ENCODE assay signal across 27 cellular contexts in the genomic region with DNA sequence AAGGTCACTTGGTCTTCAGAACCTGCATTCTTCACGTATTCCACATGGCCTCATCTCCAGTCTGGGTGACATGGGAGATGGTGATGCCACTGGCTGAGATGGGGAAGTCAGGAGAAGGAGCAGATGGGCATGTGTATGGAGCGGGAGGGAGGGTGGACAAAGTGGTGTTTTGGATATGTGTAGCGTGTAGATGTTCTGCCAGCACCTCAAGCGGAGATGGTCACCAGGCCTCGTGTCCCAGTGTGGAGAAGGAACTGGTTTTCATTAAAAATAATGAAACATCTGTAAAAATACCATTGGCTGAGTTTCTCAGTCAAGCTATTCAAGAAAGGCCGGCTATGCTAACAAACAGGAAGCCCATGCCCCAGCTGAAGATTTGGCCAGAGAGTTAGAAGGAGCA. TPM values are rescaled to one million over a fixed set of nuclear protein-coding genes. Genes with fewer than 3 reads are reported as not detected.
DNase-seq lines count a peak whose midpoint lies in the region; ATAC-seq, FAIRE-seq and TF ChIP-seq lines count a peak whose summit lies in the region.
"Had no signal": no experiment of that assay in that cellular context is flagged by ENCODE, and none has a peak within 500 bp of the region (broad histone marks: within the 10 kb centered on the region; RNA-seq: fewer than 3 reads in every experiment).

No MANE protein-coding gene starts in this region.

- no peaks in the 10 kb centered on the region for H3K27me3 ChIP-seq in H1 (replicated peaks in 1 of 4; ENCODE audit: control insufficient read depth in 3 of 4, extremely low read depth in 1 of 4, insufficient read depth in 3 of 4, low read length in 3 of 4)
- no peaks in the 10 kb centered on the region for H3K27me3 ChIP-seq in vagina
- H3K27me3 ChIP-seq in mesendoderm (ENCODE audit: insufficient read depth, low read length, poor library complexity) = no peaks in the 10 kb centered on the region
- H3K27me3 ChIP-seq: Peyer's patch, SJSA1 had no signal

- H3K4me1 Mint-ChIP-seq in Calu3 (ENCODE audit: low read depth, unreplicated experiment) = peaks cover 62% of the 10 kb centered on the region

- no peak overlapping the region for H3K23ac ChIP-seq in H1 (ENCODE audit: insufficient read length)
- no peak overlapping the region for H3K23ac ChIP-seq in mesendoderm (ENCODE audit: low read length)

- H4K91ac ChIP-seq in H1 (replicated peaks; ENCODE audit: insufficient read length, low read length) = no peak overlapping the region

- POLR2A ChIA-PET in H1 (lab: Charles Lee; ENCODE audit: partially characterized antibody) = no interaction called here

- H3K9me3 ChIP-seq in H1 (ENCODE audit: insufficient read depth in 2 of 2, low read depth in 1 of 2, low read length in 1 of 2) (no peaks in the 10 kb centered on the region), vagina (no peaks in the 10 kb centered on the region)
- H3K9me3 ChIP-seq: Peyer's patch, SJSA1 had no signal

- TF ChIP-seq CTCF in H1 (IDR thresholded peaks at IDR 0.05; ENCODE audit: control extremely low read depth in 1 of 3, insufficient read depth in 1 of 3, low read depth in 1 of 3, low read length in 3 of 3) (no peak), omental fat pad (IDR thresholded peaks at IDR 0.05) (no peak), vagina (IDR thresholded peaks at IDR 0.05) (no peak), Calu3 (IDR thresholded peaks at IDR 0.05; ENCODE audit: unreplicated experiment) (no peak)

- H3K23me2 ChIP-seq in H1 (ENCODE audit: low read depth, low read length) = no peaks in the 10 kb centered on the region

- H3K36me3 ChIP-seq in H1 (ENCODE audit: control insufficient read depth in 2 of 4, insufficient read depth in 4 of 4, low read length in 3 of 4) (peaks cover 0 to 6% (median 0%) of the 10 kb centered on the region in 4 experiments; a peak in 2 of 8 replicates), vagina (peaks cover 0 to 10% of the 10 kb centered on the region in 2 donors), mesendoderm (ENCODE audit: control insufficient read depth, insufficient read depth, low read length) (no peaks in the 10 kb centered on the region)
- H3K36me3 ChIP-seq: Peyer's patch had no signal

- CTCF ChIA-PET in H1 (lab: Charles Lee; ENCODE audit: partially characterized antibody) = interaction anchor here (0.7 to 2.7 kb wide), 3 partner anchors 15 to 504 kb away, joined by 3 to 10 read pairs (median 3); no protein-coding TSS in a partner anchor
- CTCF ChIA-PET in Calu3 (lab: Charles Lee) = no interaction called here

- H2BK15ac ChIP-seq in H1 (ENCODE audit: low read length) (peak overlapping the region; percentile 46; the same call in 1 of the 2 replicates), mesendoderm (replicated peaks; ENCODE audit: low read depth) (no peak overlapping the region)

- no peak overlapping the region for H2BK12ac ChIP-seq in H1 (ENCODE audit: low read depth, low read length)

- no peak overlapping the region for H3K27ac Mint-ChIP-seq in Calu3 (ENCODE audit: unreplicated experiment)
- H3K27ac Mint-ChIP-seq: CD8-positive, alpha-beta T cell had no signal

- no peaks in the 10 kb centered on the region for H3K27me3 Mint-ChIP-seq in Calu3 (ENCODE audit: unreplicated experiment)

- no peak overlapping the region for H3K4me3 ChIP-seq in H1 (ENCODE audit: extremely low read depth in 1 of 4, insufficient read depth in 2 of 4, low read depth in 3 of 4, low read length in 4 of 4)
- no peak overlapping the region for H3K4me3 ChIP-seq in vagina
- H3K4me3 ChIP-seq in mesendoderm (ENCODE audit: low read length) = no peak overlapping the region
- H3K4me3 ChIP-seq: Peyer's patch, SJSA1 had no signal

- no peak overlapping the region for H3K27ac ChIP-seq in H1 (ENCODE audit: low read depth, low read length)
- H3K27ac ChIP-seq in vagina = peak overlapping the region; percentile 62
- H3K27ac ChIP-seq in mesendoderm (ENCODE audit: low read depth, low read length) = no peak overlapping the region
- H3K27ac ChIP-seq: 22Rv1, Peyer's patch, SJSA1 had no signal

- H3K4me3 Mint-ChIP-seq in Calu3 (ENCODE audit: low read depth, unreplicated experiment) = no peak overlapping the region
- H3K4me3 Mint-ChIP-seq: CD8-positive, alpha-beta T cell had no signal

- H3K4me1 ChIP-seq in H1 (replicated peaks in 1 of 4; ENCODE audit: control insufficient read depth in 3 of 4, insufficient read depth in 4 of 4, low read length in 3 of 4) (no peaks in the 10 kb centered on the region), vagina (peaks cover 33% of the 10 kb centered on the region), mesendoderm (ENCODE audit: control insufficient read depth, low read depth, low read length) (no peaks in the 10 kb centered on the region)

- no peak overlapping the region for H4K5ac ChIP-seq in H1 (ENCODE audit: insufficient read length, low read depth, low read length)
- H4K5ac ChIP-seq in mesendoderm (ENCODE audit: low read length) = no peak overlapping the region

- TF ChIP-seq POLR2A in H1 (IDR thresholded peaks at IDR 0.05; ENCODE audit: control extremely low read depth in 1 of 2, low read depth in 2 of 2, low read length in 2 of 2) = no peak
- no peak for TF ChIP-seq POLR2A in vagina (IDR thresholded peaks at IDR 0.05)

- H3K36me3 Mint-ChIP-seq in Calu3 (ENCODE audit: insufficient read depth, unreplicated experiment) = peaks cover 12% of the 10 kb centered on the region
- H3K36me3 Mint-ChIP-seq: CD8-positive, alpha-beta T cell had no signal

- no peak for TF ChIP-seq EP300 in H1 (IDR thresholded peaks at IDR 0.05; ENCODE audit: borderline replicate concordance in 1 of 2, low read depth in 2 of 2, low read length in 2 of 2)

- H3K4me2 ChIP-seq in H1 (ENCODE audit: insufficient read depth in 1 of 2, low read depth in 2 of 2, low read length in 2 of 2) (no peak overlapping the region), mesendoderm (ENCODE audit: low read length) (no peak overlapping the region)

- H3K79me1 ChIP-seq in H1 (ENCODE audit: low read depth, low read length) (no peaks in the 10 kb centered on the region), mesendoderm (ENCODE audit: low read length) (no peaks in the 10 kb centered on the region)

- FAIRE-seq in H1 (lab: Jason Lieb, UNC) = no peak
- FAIRE-seq: GM12891 had no signal

- intact Hi-C loops in vagina (cut with DNase I) (no loop called here), Calu3 (cut with micrococcal nuclease; ENCODE audit: unreplicated experiment) (no loop called here)

- H2BK5ac ChIP-seq in H1 (ENCODE audit: low read depth, low read length) = no peak overlapping the region
- H2BK5ac ChIP-seq in mesendoderm (ENCODE audit: low read length) = no peak overlapping the region

- no peak overlapping the region for H2BK20ac ChIP-seq in H1 (ENCODE audit: low read length)

- H2AK5ac ChIP-seq in H1 (ENCODE audit: low read depth, low read length) (no peak overlapping the region), mesendoderm (ENCODE audit: low read length) (no peak overlapping the region)

- H3K14ac ChIP-seq in H1 (ENCODE audit: insufficient read length) = no peak overlapping the region

- BruUV-seq in Calu3 (replicated peaks; lab: Mats Ljungman, UMichigan) = no TSS peak

- peak; percentile 36 for ATAC-seq in omental fat pad (ENCODE audit: low FRiP score)
- ATAC-seq: CD8-positive, alpha-beta T cell; HCT116; Right ventricle myocardium inferior had no signal

- H4K8ac ChIP-seq in H1 (ENCODE audit: extremely low read depth, insufficient read depth, low read length) (no peak overlapping the region), mesendoderm (ENCODE audit: low read depth, low read length) (no peak overlapping the region)

- peak; percentile 30 for DNase-seq in activated CD8-positive, alpha-beta memory T cell treated with anti-CD3 and anti-CD28 coated beads for 24 hours
- DNase-seq in activated CD8-positive, alpha-beta memory T cell treated with anti-CD3 and anti-CD28 coated beads, Interleukin-2, amount 50 U/mL, for 4 hours = no peak
- DNase-seq in H1 (ENCODE audit: low read depth in 1 of 2, low spot score in 2 of 2) = no peak
- no peak for DNase-seq in omental fat pad (ENCODE audit: low spot score)
- no peak for DNase-seq in vagina (ENCODE audit: extremely low spot score in 2 of 2)
- no peak for DNase-seq in mesendoderm
- DNase-seq in Calu3 = no peak
- DNase-seq in hippocampal formation (lab: John Stamatoyannopoulos, UW) = no peak
- DNase-seq: AML-193; C1 segment of cervical spinal cord; CD8-positive, alpha-beta T cell; DMS153; GOT3; KBM-7; MM.1S; NCI-H1048; NCI-H1436 treated with DMSO at 0.1 percent for 48 hours; NCI-H2029; NCI-H2227 treated with DMSO at 0.1 percent for 48 hours; NCI-H510A treated with DMSO at 0.1 percent for 48 hours; NCI-H774; Peyer's patch had no signal

- no peaks in the 10 kb centered on the region for H3K9me3 Mint-ChIP-seq in Calu3 (ENCODE audit: low read depth, unreplicated experiment)
- H3K9me3 Mint-ChIP-seq: CD8-positive, alpha-beta T cell had no signal

- no peaks in the 10 kb centered on the region for H4K20me1 ChIP-seq in H1 (replicated peaks in 1 of 2; ENCODE audit: control insufficient read depth in 1 of 2, insufficient read depth in 2 of 2, low read length in 2 of 2)

- no peak overlapping the region for H2AFZ ChIP-seq in H1 (ENCODE audit: low read length)

- H3K79me2 ChIP-seq in H1 (ENCODE audit: control insufficient read depth in 1 of 2, insufficient read depth in 2 of 2, low read length in 2 of 2) (no peaks in the 10 kb centered on the region), mesendoderm (ENCODE audit: control insufficient read depth, insufficient read depth, low read length) (no peaks in the 10 kb centered on the region)

- H2BK120ac ChIP-seq in H1 (replicated peaks; ENCODE audit: low read depth, low read length) = no peak overlapping the region
- no peak overlapping the region for H2BK120ac ChIP-seq in mesendoderm (ENCODE audit: low read depth, low read length)

- H3K9ac ChIP-seq in H1 (replicated peaks in 1 of 4; ENCODE audit: extremely low read depth in 1 of 4, low read depth in 3 of 4, low read length in 3 of 4) = no peak overlapping the region
- H3K9ac ChIP-seq in mesendoderm (ENCODE audit: low read length) = no peak overlapping the region

- H3K56ac ChIP-seq in H1 (replicated peaks; ENCODE audit: insufficient read length, low read depth, low read length) (no peak overlapping the region), mesendoderm (ENCODE audit: low read length) (no peak overlapping the region)

- H3K18ac ChIP-seq in H1 (ENCODE audit: extremely low read depth, low read length) (no peak overlapping the region), mesendoderm (ENCODE audit: low read length) (no peak overlapping the region)

- TF ChIP-seq RAD21 in H1 (IDR thresholded peaks at IDR 0.05 in 1 of 2, conservative IDR thresholded peaks at IDR 0.05 in 1 of 2; ENCODE audit: low read depth in 2 of 2, low read length in 2 of 2) = no peak

- 88% methylated on average over 6 of the region's 6 CpGs; no CpG with 5 or more reads in 1 of the 2 experiments for WGBS in H1 (ENCODE audit: extremely low coverage in 1 of 2, insufficient coverage in 1 of 2, insufficient read length in 1 of 2, insufficient replicate concordance in 2 of 2, low coverage in 1 of 2, low lambda C conversion rate in 2 of 2, missing lambda C conversion rate in 1 of 2), 2 experiments
- WGBS in mesendoderm (ENCODE audit: extremely low coverage, insufficient coverage, low lambda C conversion rate) = no CpG with 5 or more reads among the region's 6 CpGs

- H3K4ac ChIP-seq in H1 (replicated peaks; ENCODE audit: insufficient read length, low read depth, low read length) (no peak overlapping the region), mesendoderm (ENCODE audit: low read depth, low read length) (no peak overlapping the region)

RNA-seq across cellular contexts. Expression of a gene that starts 26.2 kb away (rescaled TPM):
- total RNA-seq in H1 (2021; fragmentation: NEBNext Ultra II Directional; extraction: Animal tissue kit (Norgen Biotek cat#: 25700)) = 20.2 and 21.0 TPM in 2 replicates
- polyA plus RNA-seq in H1 (2011; rRNA removed) = 23.9 and 24.7 TPM in 2 replicates
- 24.6 TPM for polyA plus RNA-seq in H1 (2011; cell fraction: cytosol; rRNA removed)
- 15.6 TPM for polyA plus RNA-seq in H1 (2011; cell fraction: nucleus; rRNA removed)
- polyA plus RNA-seq in H1 (2012, experiment 1 of 2) = 21.5 to 30.2 TPM (median 23.2 TPM) in 4 replicates
- polyA plus RNA-seq in H1 (2012, experiment 2 of 2) = 15.6 TPM
- 17.0 TPM for polyA plus RNA-seq in H1 (2013, experiment 1 of 2)
- polyA plus RNA-seq in H1 (2013, experiment 2 of 2) = 17.2 TPM
- polyA minus RNA-seq in H1 (2011; rRNA and poly(A)+ RNA removed) = 12.1 and 12.8 TPM in 2 replicates
- 5.7 TPM for polyA minus RNA-seq in H1 (2011; cell fraction: cytosol; rRNA and poly(A)+ RNA removed)
- 15.3 TPM for polyA minus RNA-seq in H1 (2011; cell fraction: nucleus; rRNA and poly(A)+ RNA removed)
- 100 to 1,000 TPM in 1 of 4 donors, 10 to 100 TPM in 3; 56.6 to 105 (median 76.3) TPM for total RNA-seq in omental fat pad
- total RNA-seq in vagina = 50.6 TPM
- 17.5 TPM for polyA plus RNA-seq in mesendoderm (2013, experiment 1 of 2)
- 17.6 TPM for polyA plus RNA-seq in mesendoderm (2013, experiment 2 of 2)
- 30.4 and 30.8 TPM in 2 replicates for total RNA-seq in Calu3 (2022)
- total RNA-seq: CD8-positive, alpha-beta T cell had no signal
